1 cellular context compared by ENCODE assay signal in genomic region chr1:42873670-42874069, GRCh38.
A peak's percentile ranks its signal among the peaks of the same experiment; 100 is the strongest.
TF ChIP-seq lines count a peak whose summit lies in the region.

No MANE protein-coding gene starts in this region.

TF ChIP-seq in K562, 482 proteins besides CTCF, POLR2A, EP300 and RAD21 (continued from another document and continues in another):
- TF ChIP-seq THAP12 (CRISPR knock-in tag; IDR thresholded peaks at IDR 0.05): no peak
- no peak for TF ChIP-seq EWSR1 (IDR thresholded peaks at IDR 0.05; ENCODE audit: borderline replicate concordance, low read depth, partially characterized antibody)
- TF ChIP-seq ASH1L (IDR thresholded peaks at IDR 0.05; ENCODE audit: borderline replicate concordance, low read depth, partially characterized antibody): no peak
- no peak for TF ChIP-seq MYC (IDR thresholded peaks at IDR 0.05; ENCODE audit: low read depth, low read length)
- no peak for TF ChIP-seq MYC (CRISPR knock-in tag; IDR thresholded peaks at IDR 0.05; ENCODE audit: borderline replicate concordance, low read depth)
- no peak for TF ChIP-seq THRA (IDR thresholded peaks at IDR 0.05)
- TF ChIP-seq ZNF639 (CRISPR knock-in tag; conservative IDR thresholded peaks at IDR 0.05 in 1 of 2, IDR thresholded peaks at IDR 0.05 in 1 of 2): no peak
- no peak for TF ChIP-seq CHD1 (IDR thresholded peaks at IDR 0.05; ENCODE audit: low read length)
- no peak for TF ChIP-seq POLR2H (tag; IDR thresholded peaks at IDR 0.05; ENCODE audit: low read depth)
- no peak for TF ChIP-seq ZNF512 (tag; IDR thresholded peaks at IDR 0.05)
- TF ChIP-seq ZBTB26 (CRISPR knock-in tag; IDR thresholded peaks at IDR 0.05): no peak
- TF ChIP-seq CBX5 (IDR thresholded peaks at IDR 0.05; ENCODE audit: borderline replicate concordance, low read depth): no peak
- TF ChIP-seq HMGN3 (IDR thresholded peaks at IDR 0.05; ENCODE audit: borderline replicate concordance, extremely low read depth, insufficient read length, low read depth, low read length): no peak
- peak; percentile 70 for TF ChIP-seq TCF3 (CRISPR knock-in tag; IDR thresholded peaks at IDR 0.05)
- no peak for TF ChIP-seq NFYB (IDR thresholded peaks at IDR 0.05; ENCODE audit: extremely low read depth, insufficient read length)
- no peak for TF ChIP-seq SP2 (IDR thresholded peaks at IDR 0.05; ENCODE audit: extremely low read depth, low read depth, low read length, poor library complexity, severe bottlenecking)
- TF ChIP-seq PML (IDR thresholded peaks at IDR 0.05; ENCODE audit: low read length): no peak
- TF ChIP-seq MTA2 (IDR thresholded peaks at IDR 0.05; ENCODE audit: low read depth): 0 out of 2 replicates have a peak, but pooled peaks have one; percentile 32
- no peak for TF ChIP-seq CXXC5 (CRISPR knock-in tag; IDR thresholded peaks at IDR 0.05)
- TF ChIP-seq RREB1 (CRISPR knock-in tag; IDR thresholded peaks at IDR 0.05): no peak
- TF ChIP-seq MXD1 (CRISPR knock-in tag; IDR thresholded peaks at IDR 0.05; ENCODE audit: borderline replicate concordance, poor library complexity, severe bottlenecking): no peak
- TF ChIP-seq PHF21A (IDR thresholded peaks at IDR 0.05; ENCODE audit: borderline replicate concordance, low read depth): no peak
- TF ChIP-seq CEBPB (tag; IDR thresholded peaks at IDR 0.05): no peak
- no peak for TF ChIP-seq NUFIP1 (IDR thresholded peaks at IDR 0.05; ENCODE audit: partially characterized antibody)
- TF ChIP-seq L3MBTL2 (IDR thresholded peaks at IDR 0.05): no peak
- TF ChIP-seq BACH1 (tag; IDR thresholded peaks at IDR 0.05): no peak
- no peak for TF ChIP-seq NFE2 (IDR thresholded peaks at IDR 0.05; ENCODE audit: low read depth)
- no peak for TF ChIP-seq FUS (optimal IDR thresholded peaks at IDR 0.05; ENCODE audit: low read depth, low read length)
- TF ChIP-seq RUNX1 (IDR thresholded peaks at IDR 0.05; ENCODE audit: low read depth): no peak
- no peak for TF ChIP-seq HNRNPH1 (optimal IDR thresholded peaks at IDR 0.05; ENCODE audit: low read depth, low read length)
- no peak for TF ChIP-seq KLF6 (CRISPR knock-in tag; IDR thresholded peaks at IDR 0.05; ENCODE audit: borderline replicate concordance)
- no peak for TF ChIP-seq YBX1 (IDR thresholded peaks at IDR 0.05)
- peak; percentile 84 for TF ChIP-seq ARID1B (IDR thresholded peaks at IDR 0.05)
- no peak for TF ChIP-seq ZNF592 (IDR thresholded peaks at IDR 0.05)
- TF ChIP-seq ZNF668 (CRISPR knock-in tag; IDR thresholded peaks at IDR 0.05): no peak
- TF ChIP-seq POLR3A (IDR thresholded peaks at IDR 0.05; ENCODE audit: borderline replicate concordance, extremely low read depth, insufficient read depth, insufficient read length): no peak
- TF ChIP-seq ZHX1 (conservative IDR thresholded peaks at IDR 0.05; ENCODE audit: low read length): no peak
- TF ChIP-seq DPF2 (IDR thresholded peaks at IDR 0.05): peak; percentile 35; the same call in 1 of the 2 replicates
